ENCODE assay signal across 18 cellular contexts in the genomic region with DNA sequence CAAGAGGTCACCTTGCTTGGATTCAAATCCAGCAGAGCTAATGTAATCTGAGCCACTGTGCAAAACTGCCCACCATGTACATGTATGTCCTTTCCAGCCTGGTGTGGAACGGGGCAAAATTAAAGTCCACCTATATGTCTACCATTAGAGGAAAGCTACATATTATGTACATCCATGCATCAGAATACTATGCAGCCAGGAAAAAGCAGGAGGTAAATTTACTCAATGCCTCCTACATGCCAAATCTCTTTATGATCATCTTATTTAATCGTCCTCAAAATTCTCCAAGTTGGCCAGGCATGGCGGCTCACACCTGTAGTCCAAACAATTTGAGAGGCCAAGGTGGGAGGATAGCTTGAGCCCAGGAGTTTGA. TPM values are rescaled to one million over a fixed set of nuclear protein-coding genes. Genes with fewer than 3 reads are reported as not detected.
DNase-seq lines count a peak whose midpoint lies in the region; ATAC-seq, FAIRE-seq and TF ChIP-seq lines count a peak whose summit lies in the region.
"Had no signal": no experiment of that assay in that cellular context is flagged by ENCODE, and none has a peak within 500 bp of the region (broad histone marks: within the 10 kb centered on the region; RNA-seq: fewer than 3 reads in every experiment).

No MANE protein-coding gene starts in this region.

- H3F3A ChIP-seq in PC-9 (ENCODE audit: insufficient read depth, low read depth), result peaks cover 18% of the 10 kb centered on the region; the same call in 1 of the 2 replicates

- no peak overlapping the region for H2BK5ac ChIP-seq in H1 (ENCODE audit: low read depth, low read length)

- TF ChIP-seq CTCF in PC-9 (conservative IDR thresholded peaks at IDR 0.05), result no peak
- TF ChIP-seq CTCF in H1 (IDR thresholded peaks at IDR 0.05; ENCODE audit: control extremely low read depth in 1 of 3, insufficient read depth in 1 of 3, low read depth in 1 of 3, low read length in 3 of 3), result no peak
- TF ChIP-seq CTCF in endodermal cell (conservative IDR thresholded peaks at IDR 0.05), result no peak

- intact Hi-C loops in PC-9 (cut with micrococcal nuclease; ENCODE audit: unreplicated experiment), result no loop called here

- H2BK120ac ChIP-seq in H1 (replicated peaks; ENCODE audit: low read depth, low read length), result no peak overlapping the region

- no peak for DNase-seq in activated naive CD8-positive, alpha-beta T cell treated with anti-CD3 and anti-CD28 coated beads for 36 hours
- no peak for DNase-seq in PC-9
- DNase-seq in H1 (ENCODE audit: low read depth in 1 of 2, low spot score in 2 of 2), result no peak
- no peak for DNase-seq in HCEC 1CT
- no peak for DNase-seq in NCI-H146 treated with DMSO at 0.1 percent for 48 hours (lab: John Stamatoyannopoulos, UW; ENCODE audit: unreplicated experiment)
- DNase-seq in endodermal cell, result no peak
- DNase-seq in activated T-cell treated with anti-CD3 and anti-CD28 coated beads, Interleukin-2, amount 50 U/mL, for 4 hours, result no peak
- DNase-seq: activated gamma-delta T cell, DMS 273 treated with DMSO at 0.1 percent for 48 hours, glutamatergic neuron, NCI-H1694, NCI-H524, retina had no signal

- WGBS in H1 (ENCODE audit: extremely low coverage in 1 of 2, insufficient coverage in 1 of 2, insufficient read length in 1 of 2, insufficient replicate concordance in 2 of 2, low coverage in 1 of 2, low lambda C conversion rate in 2 of 2, missing lambda C conversion rate in 1 of 2), 2 experiments, result 87% methylated on average over 3 of the region's 3 CpGs; no CpG with 5 or more reads in 1 of the 2 experiments
- 84 to 100% methylated on average over 3 of the region's 3 CpGs for WGBS in endodermal cell (ENCODE audit: insufficient coverage in 1 of 2, insufficient read length in 1 of 2), 2 experiments

- no peak overlapping the region for H3K27ac ChIP-seq in PC-9
- no peak overlapping the region for H3K27ac ChIP-seq in H1 (ENCODE audit: low read depth, low read length)
- no peak overlapping the region for H3K27ac ChIP-seq in endodermal cell (ENCODE audit: low read depth, low read length)
- H3K27ac ChIP-seq: esophagus muscularis mucosa had no signal

- H4K91ac ChIP-seq in H1 (replicated peaks; ENCODE audit: insufficient read length, low read length), result no peak overlapping the region

- peak overlapping the region; percentile 61 for H3K4me3 Mint-ChIP-seq in activated naive CD8-positive, alpha-beta T cell
- H3K4me3 Mint-ChIP-seq in activated naive CD8-positive, alpha-beta T cell treated with anti-CD3 and anti-CD28 coated beads for 36 hours, result no peak overlapping the region
- no peak overlapping the region for H3K4me3 Mint-ChIP-seq in endodermal cell
- no peak overlapping the region for H3K4me3 Mint-ChIP-seq in activated T-cell treated with anti-CD3 and anti-CD28 coated beads, Interleukin-2, amount 50 U/mL, for 4 hours
- H3K4me3 Mint-ChIP-seq: neural crest cell had no signal

- no peak overlapping the region for H3K18ac ChIP-seq in H1 (ENCODE audit: extremely low read depth, low read length)

- no TSS peak for BruUV-seq in PC-9 (replicated peaks; lab: Mats Ljungman, UMichigan)

- H3K27me3 ChIP-seq in PC-9 (ENCODE audit: insufficient read depth, low read depth) (no peaks in the 10 kb centered on the region), H1 (replicated peaks in 1 of 4; ENCODE audit: control insufficient read depth in 3 of 4, extremely low read depth in 1 of 4, insufficient read depth in 3 of 4, low read length in 3 of 4) (no peaks in the 10 kb centered on the region), endodermal cell (ENCODE audit: control insufficient read depth, insufficient read depth, low read length, poor library complexity, severe bottlenecking) (no peaks in the 10 kb centered on the region)

- H3K36me3 Mint-ChIP-seq in activated naive CD8-positive, alpha-beta T cell, result no peaks in the 10 kb centered on the region
- peaks cover 4% of the 10 kb centered on the region for H3K36me3 Mint-ChIP-seq in activated naive CD8-positive, alpha-beta T cell treated with anti-CD3 and anti-CD28 coated beads for 36 hours
- no peaks in the 10 kb centered on the region for H3K36me3 Mint-ChIP-seq in endodermal cell (ENCODE audit: low read depth)
- H3K36me3 Mint-ChIP-seq in activated T-cell treated with anti-CD3 and anti-CD28 coated beads, Interleukin-2, amount 50 U/mL, for 4 hours (ENCODE audit: insufficient read depth), result no peaks in the 10 kb centered on the region

- no peak overlapping the region for H2AFZ ChIP-seq in PC-9
- no peak overlapping the region for H2AFZ ChIP-seq in H1 (ENCODE audit: low read length)

- no peak for TF ChIP-seq POLR2A in H1 (IDR thresholded peaks at IDR 0.05; ENCODE audit: control extremely low read depth in 1 of 2, low read depth in 2 of 2, low read length in 2 of 2)

- POLR2A ChIA-PET in PC-9 (lab: Charles Lee; ENCODE audit: unreplicated experiment) (no interaction called here), H1 (lab: Charles Lee; ENCODE audit: partially characterized antibody) (interaction anchor here (1.1 to 2.3 kb wide), 4 partner anchors 17 to 38 kb away, joined by 3 to 9 read pairs (median 4); partner anchors contain the start of gene LIN28A)

- H3K9ac ChIP-seq in H1 (replicated peaks in 1 of 4; ENCODE audit: extremely low read depth in 1 of 4, low read depth in 3 of 4, low read length in 3 of 4), result no peak overlapping the region
- no peak overlapping the region for H3K9ac ChIP-seq in endodermal cell (ENCODE audit: extremely low read depth, low read length, poor library complexity, severe bottlenecking)

- CTCF ChIA-PET in PC-9 (lab: Charles Lee), result no interaction called here
- CTCF ChIA-PET in H1 (lab: Charles Lee; ENCODE audit: partially characterized antibody), result interaction anchor here (0.7 to 7.9 kb wide), 10 partner anchors 12 to 101 kb away, joined by 3 to 79 read pairs (median 8); partner anchors contain the start of gene CRYBG2

- no peak for FAIRE-seq in H1 (lab: Jason Lieb, UNC)

- no peak overlapping the region for H3K4ac ChIP-seq in H1 (replicated peaks; ENCODE audit: insufficient read length, low read depth, low read length)

- H3K9me2 ChIP-seq in PC-9 (ENCODE audit: insufficient read depth), result no peaks in the 10 kb centered on the region

- TF ChIP-seq EP300 in H1 (IDR thresholded peaks at IDR 0.05; ENCODE audit: borderline replicate concordance in 1 of 2, low read depth in 2 of 2, low read length in 2 of 2), result no peak

- peak overlapping the region; percentile 42 for H3K4me2 ChIP-seq in PC-9
- H3K4me2 ChIP-seq in H1 (ENCODE audit: insufficient read depth in 1 of 2, low read depth in 2 of 2, low read length in 2 of 2), result no peak overlapping the region

- no peak overlapping the region for H3K56ac ChIP-seq in H1 (replicated peaks; ENCODE audit: insufficient read length, low read depth, low read length)

- H4K8ac ChIP-seq in H1 (ENCODE audit: extremely low read depth, insufficient read depth, low read length), result no peak overlapping the region

- no peaks in the 10 kb centered on the region for H3K23me2 ChIP-seq in H1 (ENCODE audit: low read depth, low read length)

- H2BK15ac ChIP-seq in H1 (ENCODE audit: low read length), result no peak overlapping the region

- TF ChIP-seq RAD21 in H1 (IDR thresholded peaks at IDR 0.05 in 1 of 2, conservative IDR thresholded peaks at IDR 0.05 in 1 of 2; ENCODE audit: low read depth in 2 of 2, low read length in 2 of 2), result no peak

- ATAC-seq in activated T-cell treated with anti-CD3 and anti-CD28 coated beads, Interleukin-2, amount 50 U/mL, for 4 hours, result no peak

- H3K9me3 ChIP-seq in PC-9 (ENCODE audit: insufficient read depth, low read depth), result no peaks in the 10 kb centered on the region
- H3K9me3 ChIP-seq in H1 (ENCODE audit: insufficient read depth in 2 of 2, low read depth in 1 of 2, low read length in 1 of 2), result no peaks in the 10 kb centered on the region
- no peaks in the 10 kb centered on the region for H3K9me3 ChIP-seq in endodermal cell (ENCODE audit: control insufficient read depth, low read length)
- H3K9me3 ChIP-seq: esophagus muscularis mucosa had no signal

- no peak overlapping the region for H2BK20ac ChIP-seq in H1 (ENCODE audit: low read length)

- H3K9me3 Mint-ChIP-seq in activated naive CD8-positive, alpha-beta T cell (ENCODE audit: low read depth), result no peaks in the 10 kb centered on the region
- H3K9me3 Mint-ChIP-seq in activated naive CD8-positive, alpha-beta T cell treated with anti-CD3 and anti-CD28 coated beads for 36 hours, result peaks cover 3% of the 10 kb centered on the region
- no peaks in the 10 kb centered on the region for H3K9me3 Mint-ChIP-seq in endodermal cell
- H3K9me3 Mint-ChIP-seq in activated T-cell treated with anti-CD3 and anti-CD28 coated beads, Interleukin-2, amount 50 U/mL, for 4 hours, result peaks cover 3% of the 10 kb centered on the region
- H3K9me3 Mint-ChIP-seq: neural crest cell had no signal

- H2AK5ac ChIP-seq in H1 (ENCODE audit: low read depth, low read length), result no peak overlapping the region

- H4K5ac ChIP-seq in H1 (ENCODE audit: insufficient read length, low read depth, low read length), result no peak overlapping the region

- H3K36me3 ChIP-seq in PC-9 (ENCODE audit: low read depth) (no peaks in the 10 kb centered on the region), H1 (ENCODE audit: control insufficient read depth in 2 of 4, insufficient read depth in 4 of 4, low read length in 3 of 4) (no peaks in the 10 kb centered on the region), endodermal cell (ENCODE audit: control insufficient read depth, insufficient read depth, low read length) (no peaks in the 10 kb centered on the region)
- H3K36me3 ChIP-seq: esophagus muscularis mucosa had no signal

- no peak overlapping the region for H3K4me3 ChIP-seq in PC-9
- H3K4me3 ChIP-seq in H1 (ENCODE audit: extremely low read depth in 1 of 4, insufficient read depth in 2 of 4, low read depth in 3 of 4, low read length in 4 of 4), result no peak overlapping the region
- H3K4me3 ChIP-seq in endodermal cell (ENCODE audit: low read length), result no peak overlapping the region
- H3K4me3 ChIP-seq: esophagus muscularis mucosa had no signal

- H3K79me2 ChIP-seq in PC-9 (ENCODE audit: low read depth), result no peaks in the 10 kb centered on the region
- no peaks in the 10 kb centered on the region for H3K79me2 ChIP-seq in H1 (ENCODE audit: control insufficient read depth in 1 of 2, insufficient read depth in 2 of 2, low read length in 2 of 2)

- H3K4me1 Mint-ChIP-seq in activated naive CD8-positive, alpha-beta T cell (ENCODE audit: low read depth), result peaks cover 61% of the 10 kb centered on the region
- peaks cover 50% of the 10 kb centered on the region for H3K4me1 Mint-ChIP-seq in activated naive CD8-positive, alpha-beta T cell treated with anti-CD3 and anti-CD28 coated beads for 36 hours
- peaks cover 4% of the 10 kb centered on the region for H3K4me1 Mint-ChIP-seq in endodermal cell
- peaks cover 61% of the 10 kb centered on the region for H3K4me1 Mint-ChIP-seq in activated T-cell treated with anti-CD3 and anti-CD28 coated beads, Interleukin-2, amount 50 U/mL, for 4 hours (ENCODE audit: low read depth)

- no peaks in the 10 kb centered on the region for H3K79me1 ChIP-seq in H1 (ENCODE audit: low read depth, low read length)

- H3K4me1 ChIP-seq in PC-9 (replicated peaks; ENCODE audit: insufficient read depth) (peaks cover 17% of the 10 kb centered on the region), H1 (replicated peaks in 1 of 4; ENCODE audit: control insufficient read depth in 3 of 4, insufficient read depth in 4 of 4, low read length in 3 of 4) (peaks cover 0 to 2% (median 0%) of the 10 kb centered on the region in 4 experiments; a peak in 2 of 7 replicates), endodermal cell (ENCODE audit: control insufficient read depth, insufficient read depth, low read length) (peaks cover 4% of the 10 kb centered on the region)

- no peak overlapping the region for H3K14ac ChIP-seq in H1 (ENCODE audit: insufficient read length)

- no peak overlapping the region for H3K23ac ChIP-seq in H1 (ENCODE audit: insufficient read length)

- H4K20me1 ChIP-seq in PC-9 (ENCODE audit: insufficient read depth) (no peaks in the 10 kb centered on the region), H1 (replicated peaks in 1 of 2; ENCODE audit: control insufficient read depth in 1 of 2, insufficient read depth in 2 of 2, low read length in 2 of 2) (no peaks in the 10 kb centered on the region)

- no peak overlapping the region for H2BK12ac ChIP-seq in H1 (ENCODE audit: low read depth, low read length)

- peak overlapping the region; percentile 73 for H3K27ac Mint-ChIP-seq in activated naive CD8-positive, alpha-beta T cell
- no peak overlapping the region for H3K27ac Mint-ChIP-seq in activated naive CD8-positive, alpha-beta T cell treated with anti-CD3 and anti-CD28 coated beads for 36 hours
- H3K27ac Mint-ChIP-seq in endodermal cell, result no peak overlapping the region

- no peaks in the 10 kb centered on the region for H3K27me3 Mint-ChIP-seq in activated naive CD8-positive, alpha-beta T cell
- H3K27me3 Mint-ChIP-seq in activated naive CD8-positive, alpha-beta T cell treated with anti-CD3 and anti-CD28 coated beads for 36 hours, result no peaks in the 10 kb centered on the region
- H3K27me3 Mint-ChIP-seq in endodermal cell (ENCODE audit: insufficient read depth), result no peaks in the 10 kb centered on the region
- no peaks in the 10 kb centered on the region for H3K27me3 Mint-ChIP-seq in activated T-cell treated with anti-CD3 and anti-CD28 coated beads, Interleukin-2, amount 50 U/mL, for 4 hours (ENCODE audit: low read depth)

RNA-seq across cellular contexts. Expression of gene ZNF683, which starts 6.3 kb away (rescaled TPM):
- total RNA-seq in activated naive CD8-positive, alpha-beta T cell treated with anti-CD3 and anti-CD28 coated beads for 36 hours, result under 1 TPM; 0.27 to 0.32 TPM
- total RNA-seq in PC-9 (2021) (not detected in 2 replicates), endodermal cell (not detected)
- total RNA-seq in H1 (2021; fragmentation: NEBNext Ultra II Directional; extraction: Animal tissue kit (Norgen Biotek cat#: 25700)), result not detected in 2 replicates
- polyA plus RNA-seq in H1 (2011; rRNA removed), result not detected in 2 replicates
- polyA plus RNA-seq in H1 (2011; cell fraction: cytosol; rRNA removed), result not detected
- not detected for polyA plus RNA-seq in H1 (2011; cell fraction: nucleus; rRNA removed)
- not detected in 4 replicates for polyA plus RNA-seq in H1 (2012, experiment 1 of 2)
- polyA plus RNA-seq in H1 (2012, experiment 2 of 2), result not detected
- polyA plus RNA-seq in H1 (2013, experiment 1 of 2), result not detected
- not detected for polyA plus RNA-seq in H1 (2013, experiment 2 of 2)
- polyA minus RNA-seq in H1 (2011; rRNA and poly(A)+ RNA removed), result not detected in 2 replicates
- not detected for polyA minus RNA-seq in H1 (2011; cell fraction: cytosol; rRNA and poly(A)+ RNA removed)
- not detected for polyA minus RNA-seq in H1 (2011; cell fraction: nucleus; rRNA and poly(A)+ RNA removed)
- not detected for polyA plus RNA-seq in endodermal cell (2013, experiment 1 of 2)
- polyA plus RNA-seq in endodermal cell (2013, experiment 2 of 2), result not detected
- total RNA-seq in activated T-cell treated with anti-CD3 and anti-CD28 coated beads, Interleukin-2, amount 50 U/mL, for 4 hours, result under 1 TPM; 0.11 to 0.30 (median 0.13) TPM
- total RNA-seq: esophagus muscularis mucosa, H4, lung microvascular endothelial cell, neural crest cell had no signal

RNA-seq across cellular contexts. Expression of gene CRYBG2, which starts 24.9 kb away (rescaled TPM):
- total RNA-seq in activated naive CD8-positive, alpha-beta T cell treated with anti-CD3 and anti-CD28 coated beads for 36 hours, result 1 to 10 TPM; 4.9 to 5.1 TPM
- 21.7 and 24.6 TPM in 2 replicates for total RNA-seq in PC-9 (2021)
- total RNA-seq in H1 (2021; fragmentation: NEBNext Ultra II Directional; extraction: Animal tissue kit (Norgen Biotek cat#: 25700)), result 17.0 and 22.2 TPM in 2 replicates
- polyA plus RNA-seq in H1 (2011; rRNA removed), result 14.2 and 22.1 TPM in 2 replicates
- polyA plus RNA-seq in H1 (2011; cell fraction: cytosol; rRNA removed), result 16.1 TPM
- polyA plus RNA-seq in H1 (2011; cell fraction: nucleus; rRNA removed), result 35.5 TPM
- polyA plus RNA-seq in H1 (2012, experiment 1 of 2), result 11.8 to 18.8 TPM (median 17.2 TPM) in 4 replicates
- 11.2 TPM for polyA plus RNA-seq in H1 (2012, experiment 2 of 2)
- 7.4 TPM for polyA plus RNA-seq in H1 (2013, experiment 1 of 2)
- 7.6 TPM for polyA plus RNA-seq in H1 (2013, experiment 2 of 2)
- 6.0 and 7.1 TPM in 2 replicates for polyA minus RNA-seq in H1 (2011; rRNA and poly(A)+ RNA removed)
- polyA minus RNA-seq in H1 (2011; cell fraction: cytosol; rRNA and poly(A)+ RNA removed), result 11.9 TPM
- 11.7 TPM for polyA minus RNA-seq in H1 (2011; cell fraction: nucleus; rRNA and poly(A)+ RNA removed)
- 10 to 100 TPM in 1 of 2 donors, 1 to 10 TPM in 1; 9.0 to 15.1 TPM for total RNA-seq in endodermal cell
- 5.9 TPM for polyA plus RNA-seq in endodermal cell (2013, experiment 1 of 2)
- polyA plus RNA-seq in endodermal cell (2013, experiment 2 of 2), result 4.4 TPM
- under 1 TPM; 0.16 to 0.45 (median 0.30) TPM for total RNA-seq in activated T-cell treated with anti-CD3 and anti-CD28 coated beads, Interleukin-2, amount 50 U/mL, for 4 hours
- total RNA-seq: H4, lung microvascular endothelial cell had no signal

RNA-seq across cellular contexts. Expression of gene LIN28A, which starts 31.8 kb away (rescaled TPM):
- not detected for total RNA-seq in activated naive CD8-positive, alpha-beta T cell treated with anti-CD3 and anti-CD28 coated beads for 36 hours
- not detected in 2 replicates for total RNA-seq in PC-9 (2021)
- total RNA-seq in H1 (2021; fragmentation: NEBNext Ultra II Directional; extraction: Animal tissue kit (Norgen Biotek cat#: 25700)), result 1,467 and 1,486 TPM in 2 replicates
- 313 and 403 TPM in 2 replicates for polyA plus RNA-seq in H1 (2011; rRNA removed)
- 514 TPM for polyA plus RNA-seq in H1 (2011; cell fraction: cytosol; rRNA removed)
- 204 TPM for polyA plus RNA-seq in H1 (2011; cell fraction: nucleus; rRNA removed)
- polyA plus RNA-seq in H1 (2012, experiment 1 of 2), result 820 to 1,133 TPM (median 823 TPM) in 4 replicates
- 884 TPM for polyA plus RNA-seq in H1 (2012, experiment 2 of 2)
- 655 TPM for polyA plus RNA-seq in H1 (2013, experiment 1 of 2)
- polyA plus RNA-seq in H1 (2013, experiment 2 of 2), result 668 TPM
- polyA minus RNA-seq in H1 (2011; rRNA and poly(A)+ RNA removed), result 998 and 1,147 TPM in 2 replicates
- 878 TPM for polyA minus RNA-seq in H1 (2011; cell fraction: cytosol; rRNA and poly(A)+ RNA removed)
- polyA minus RNA-seq in H1 (2011; cell fraction: nucleus; rRNA and poly(A)+ RNA removed), result 369 TPM
- total RNA-seq in endodermal cell, result 1,000 to 10,000 TPM in 1 of 2 donors, 100 to 1,000 TPM in 1; 867 to 1,041 TPM
- 195 TPM for polyA plus RNA-seq in endodermal cell (2013, experiment 1 of 2)
- polyA plus RNA-seq in endodermal cell (2013, experiment 2 of 2), result 199 TPM
- total RNA-seq in activated T-cell treated with anti-CD3 and anti-CD28 coated beads, Interleukin-2, amount 50 U/mL, for 4 hours, result under 1 TPM; 0.37 to 0.57 (median 0.46) TPM
- total RNA-seq: esophagus muscularis mucosa, H4, lung microvascular endothelial cell had no signal

RNA-seq across cellular contexts. Expression of gene DHDDS, which starts 53.3 kb away (rescaled TPM):
- 10 to 100 TPM; 43.8 to 45.9 TPM for total RNA-seq in activated naive CD8-positive, alpha-beta T cell treated with anti-CD3 and anti-CD28 coated beads for 36 hours
- total RNA-seq in PC-9 (2021), result 35.4 and 41.4 TPM in 2 replicates
- total RNA-seq in H1 (2021; fragmentation: NEBNext Ultra II Directional; extraction: Animal tissue kit (Norgen Biotek cat#: 25700)), result 44.6 and 48.0 TPM in 2 replicates
- 28.3 and 30.1 TPM in 2 replicates for polyA plus RNA-seq in H1 (2011; rRNA removed)
- 43.4 TPM for polyA plus RNA-seq in H1 (2011; cell fraction: cytosol; rRNA removed)
- 34.7 TPM for polyA plus RNA-seq in H1 (2011; cell fraction: nucleus; rRNA removed)
- polyA plus RNA-seq in H1 (2012, experiment 1 of 2), result 42.6 to 51.6 TPM (median 44.8 TPM) in 4 replicates
- polyA plus RNA-seq in H1 (2012, experiment 2 of 2), result 37.7 TPM
- 24.3 TPM for polyA plus RNA-seq in H1 (2013, experiment 1 of 2)
- polyA plus RNA-seq in H1 (2013, experiment 2 of 2), result 21.4 TPM
- polyA minus RNA-seq in H1 (2011; rRNA and poly(A)+ RNA removed), result 56.8 TPM in 2 replicates
- polyA minus RNA-seq in H1 (2011; cell fraction: cytosol; rRNA and poly(A)+ RNA removed), result 23.6 TPM
- polyA minus RNA-seq in H1 (2011; cell fraction: nucleus; rRNA and poly(A)+ RNA removed), result 56.6 TPM
- total RNA-seq in endodermal cell, result 10 to 100 TPM; 51.1 to 55.1 TPM
- polyA plus RNA-seq in endodermal cell (2013, experiment 1 of 2), result 22.9 TPM
- polyA plus RNA-seq in endodermal cell (2013, experiment 2 of 2), result 29.3 TPM
- total RNA-seq in activated T-cell treated with anti-CD3 and anti-CD28 coated beads, Interleukin-2, amount 50 U/mL, for 4 hours, result 10 to 100 TPM; 59.7 to 68.8 (median 60.1) TPM

Comparison
In these comparisons a context has a peak if more than half of its experiments do, and no peak if none do; other contexts are left out.
1. RNA of gene CRYBG2, which starts 24.9 kb away (total RNA-seq): 21.7 to 24.6 TPM in PC-9, 17.0 to 22.2 TPM in H1, 9.0 to 15.1 TPM in endodermal cell and 4.9 to 5.1 TPM in activated naive CD8-positive, alpha-beta T cell treated with anti-CD3 and anti-CD28 coated beads for 36 hours; 0.16 to 0.45 TPM in activated T-cell treated with anti-CD3 and anti-CD28 coated beads, Interleukin-2, amount 50 U/mL, for 4 hours; every median in the first group is over 4 times any median in the second.
2. RNA of gene LIN28A, which starts 31.8 kb away (total RNA-seq): 1,467 to 1,486 TPM in H1 and 867 to 1,041 TPM in endodermal cell; 0.37 to 0.57 TPM in activated T-cell treated with anti-CD3 and anti-CD28 coated beads, Interleukin-2, amount 50 U/mL, for 4 hours, not detected in activated naive CD8-positive, alpha-beta T cell treated with anti-CD3 and anti-CD28 coated beads for 36 hours and not detected in PC-9; every median in the first group is over 100 times any median in the second.